ENCODE assay signal across 8 cellular contexts in genomic region chr20:3218307-3218988, GRCh38. TPM values are rescaled to one million over a fixed set of nuclear protein-coding genes. Genes with fewer than 3 reads are reported as not detected.
A peak's percentile ranks its signal among the peaks of the same experiment; 100 is the strongest.
DNase-seq lines count a peak whose midpoint lies in the region; ATAC-seq and TF ChIP-seq lines count a peak whose summit lies in the region.

No MANE protein-coding gene starts in this region.

- H3K27ac ChIP-seq in OCI-LY7 (ENCODE audit: low read depth, low read length, poor library complexity, severe bottlenecking), result no peak overlapping the region
- H3K27ac ChIP-seq in gastroesophageal sphincter, result no peak overlapping the region

- no peaks in the 10 kb centered on the region for H4K20me1 ChIP-seq in OCI-LY7 (ENCODE audit: insufficient read depth, low read length)

- POLR2A ChIA-PET in HEK293T (lab: Yijun Ruan, JAX), result interaction anchor here (1.4 to 2.0 kb wide), 2 partner anchors 9 to 21 kb away, joined by 3 to 8 read pairs; partner anchors contain the start of gene ITPA
- POLR2A ChIA-PET in OCI-LY7 (lab: Charles Lee), result interaction anchor here (0.6 to 0.9 kb wide), 4 partner anchors 8 to 1158 kb away, joined by 3 to 5 read pairs (median 4); no protein-coding TSS in a partner anchor

- no peak for TF ChIP-seq POLR2A in gastroesophageal sphincter (IDR thresholded peaks at IDR 0.05)

- H2AFZ ChIP-seq in OCI-LY7 (ENCODE audit: low read length), result no peak overlapping the region

- ATAC-seq in gastroesophageal sphincter, result peak; percentile 71
- ATAC-seq in HG02973 (IDR thresholded peaks at IDR 0.05; ENCODE audit: unreplicated experiment), result no peak
- no peak for ATAC-seq in GM18873 (IDR thresholded peaks at IDR 0.05; ENCODE audit: low FRiP score, unreplicated experiment)

- CTCF ChIA-PET in HEK293T (lab: Yijun Ruan, JAX) (interaction anchor here (0.6 to 1.0 kb wide), 5 partner anchors 8 to 377 kb away, joined by 3 to 9 read pairs (median 3); no protein-coding TSS in a partner anchor), OCI-LY7 (lab: Charles Lee; ENCODE audit: unreplicated experiment) (no interaction called here)

- no TSS peak for BruUV-seq in OCI-LY7 (replicated peaks; lab: Mats Ljungman, UMichigan)

- no peak overlapping the region for H3K4me2 ChIP-seq in OCI-LY7 (ENCODE audit: low read length)

- H3K9me2 ChIP-seq in OCI-LY7 (ENCODE audit: insufficient read depth, low read length), result no peaks in the 10 kb centered on the region

- DNase-seq in DMS53 treated with DMSO at 0.1 percent for 48 hours (lab: John Stamatoyannopoulos, UW; ENCODE audit: unreplicated experiment) (peak; percentile 49), HEK293T (ENCODE audit: extremely low spot score) (peak; percentile 88), OCI-LY7 (ENCODE audit: low spot score) (peak; percentile 43), retina (peak; percentile 73)
- peak; percentile 57 to 59 for DNase-seq in activated T-helper 1 cell treated with anti-CD3 and anti-CD28 coated beads, Interleukin-2, amount 50 U/mL, for 16 hours (ENCODE audit: low read depth in 1 of 2, low spot score in 1 of 2)

- H3K27me3 ChIP-seq in gastroesophageal sphincter, result no peaks in the 10 kb centered on the region

- peaks cover 72% of the 10 kb centered on the region for H3K36me3 ChIP-seq in OCI-LY7 (ENCODE audit: insufficient read depth, low read length)
- H3K36me3 ChIP-seq in gastroesophageal sphincter, result peaks cover 0 to 86% of the 10 kb centered on the region in 2 donors

- TF ChIP-seq CTCF in OCI-LY7 (conservative IDR thresholded peaks at IDR 0.05; ENCODE audit: low read length), result peak; percentile 78
- TF ChIP-seq CTCF in gastroesophageal sphincter (IDR thresholded peaks at IDR 0.05), result peak in 3 of 4 experiments; percentile 70 to 92 (median 72)

- WGBS in gastroesophageal sphincter (ENCODE audit: low coverage in 1 of 2), 2 donors, result 37 to 92% methylated on average over 3 of the region's 30 CpGs

- H3K4me3 ChIP-seq in OCI-LY7 (ENCODE audit: low read depth, low read length, poor library complexity, severe bottlenecking) (no peak overlapping the region), gastroesophageal sphincter (no peak overlapping the region)

- no peak for TF ChIP-seq EP300 in gastroesophageal sphincter (IDR thresholded peaks at IDR 0.05)

- intact Hi-C loops in OCI-LY7 (cut with micrococcal nuclease; ENCODE audit: unreplicated experiment), result loop anchor here (2.0 kb wide), 1 partner anchor 98 kb away; no protein-coding TSS in a partner anchor

- H3K79me2 ChIP-seq in OCI-LY7 (ENCODE audit: insufficient read depth, low read depth, low read length), result no peaks in the 10 kb centered on the region

- no peaks in the 10 kb centered on the region for H3K9me3 ChIP-seq in OCI-LY7 (ENCODE audit: low read length)
- H3K9me3 ChIP-seq in gastroesophageal sphincter, result no peaks in the 10 kb centered on the region

- H3K4me1 ChIP-seq in OCI-LY7 (ENCODE audit: insufficient read depth, low read length, poor library complexity, severe bottlenecking), result peaks cover 15% of the 10 kb centered on the region
- peaks cover 0 to 8% (median 6%) of the 10 kb centered on the region in 3 donors for H3K4me1 ChIP-seq in gastroesophageal sphincter

TF ChIP-seq in HEK293T, 16 proteins besides CTCF, POLR2A, EP300 and RAD21:
- no peak; the same call in 1 of the 2 replicates for TF ChIP-seq ARNT (IDR thresholded peaks at IDR 0.05)
- 0 out of 2 replicates have a peak, but pooled peaks have one; percentile 76 for TF ChIP-seq HDGF (IDR thresholded peaks at IDR 0.05; ENCODE audit: borderline replicate concordance)

RNA-seq across cellular contexts. Expression of gene ITPA, which starts 9.2 kb away (rescaled TPM):
- 58.0 and 66.4 TPM in 2 replicates for total RNA-seq in OCI-LY7 (2014; rRNA removed; shearing (Covaris generic))
- total RNA-seq in OCI-LY7 (2022), result 54.4 and 62.4 TPM in 2 replicates
- 10 to 100 TPM; 23.5 to 26.8 (median 25.2) TPM for total RNA-seq in gastroesophageal sphincter

RNA-seq across cellular contexts. Expression of gene DDRGK1, which starts 14.0 kb away (rescaled TPM):
- total RNA-seq in OCI-LY7 (2014; rRNA removed; shearing (Covaris generic)), result 35.5 and 37.7 TPM in 2 replicates
- total RNA-seq in OCI-LY7 (2022), result 52.0 and 55.0 TPM in 2 replicates
- total RNA-seq in gastroesophageal sphincter, result 10 to 100 TPM; 62.0 to 82.5 (median 69.8) TPM

RNA-seq across cellular contexts. Expression of gene SLC4A11, which starts 20.5 kb away (rescaled TPM):
- total RNA-seq in OCI-LY7 (2014; rRNA removed; shearing (Covaris generic)), result 4.2 and 4.4 TPM in 2 replicates
- 26.9 and 27.5 TPM in 2 replicates for total RNA-seq in OCI-LY7 (2022)
- total RNA-seq in gastroesophageal sphincter, result 1 to 10 TPM in 1 of 4 donors, under 1 TPM in 2, not detected in 1; 0.31 to 3.3 (median 0.62) TPM

RNA-seq across cellular contexts. Expression of gene LZTS3, which starts 45.1 kb away (rescaled TPM):
- total RNA-seq in OCI-LY7 (2014; rRNA removed; shearing (Covaris generic)), result 4.5 and 4.7 TPM in 2 replicates
- total RNA-seq in OCI-LY7 (2022), result 4.2 and 5.0 TPM in 2 replicates
- 10 to 100 TPM; 11.3 to 17.0 (median 12.2) TPM for total RNA-seq in gastroesophageal sphincter

RNA-seq across cellular contexts. Expression of gene FASTKD5, which starts 58.8 kb away (rescaled TPM):
- total RNA-seq in OCI-LY7 (2014; rRNA removed; shearing (Covaris generic)), result 15.7 and 18.1 TPM in 2 replicates
- total RNA-seq in OCI-LY7 (2022), result 15.7 and 15.8 TPM in 2 replicates
- 10 to 100 TPM; 13.5 to 19.0 (median 17.4) TPM for total RNA-seq in gastroesophageal sphincter
